In the genomic region with DNA sequence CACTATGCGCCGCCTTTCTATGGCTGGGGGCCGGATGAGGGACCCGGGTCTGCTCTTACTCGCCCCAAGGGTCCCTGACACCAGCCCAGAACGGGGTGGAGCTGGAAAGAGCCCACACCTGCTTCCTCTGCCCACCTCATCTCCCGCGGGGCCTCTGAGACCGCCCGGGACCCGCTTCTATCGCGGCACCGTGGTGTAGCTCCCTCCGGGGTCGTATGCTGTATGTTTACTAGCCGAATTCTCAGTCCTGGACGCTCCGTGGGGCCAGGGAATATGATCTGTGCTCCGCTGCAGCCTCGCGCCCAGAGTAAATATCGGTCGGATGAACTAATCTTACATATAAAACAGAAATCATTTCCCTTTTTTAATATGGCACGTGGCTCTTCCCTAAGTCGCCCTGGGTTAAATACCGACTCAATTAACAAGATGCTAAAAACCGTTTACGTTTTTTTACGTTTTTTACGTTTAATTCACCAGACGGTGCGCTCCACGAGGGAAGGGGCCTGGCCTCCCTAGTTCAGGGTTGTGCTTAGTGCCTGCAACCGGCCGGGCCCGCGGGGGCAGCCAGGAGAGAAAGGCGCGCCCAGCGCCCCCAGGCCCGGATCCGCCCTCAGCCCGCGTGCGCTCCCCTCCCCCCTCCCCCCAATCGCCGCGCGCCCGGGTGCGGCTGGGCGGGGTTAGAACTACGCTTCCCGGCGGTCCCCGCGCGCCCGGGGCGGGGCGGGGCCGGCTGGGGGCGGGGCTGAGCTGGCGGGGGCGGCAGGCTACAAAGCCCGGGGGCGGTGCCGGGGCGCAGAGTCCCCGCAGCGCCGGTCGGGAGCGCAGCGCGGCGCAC, we compare ENCODE assay signal across 8 cellular contexts. TPM values are rescaled to one million over a fixed set of nuclear protein-coding genes. Genes with fewer than 3 reads are reported as not detected.
DNase-seq lines count a peak whose midpoint lies in the region; ATAC-seq and TF ChIP-seq lines count a peak whose summit lies in the region.

A gene (plus strand): TSS at position 793 of the 835 bp plus-strand sequence. CDS start 186 bp downstream, outside the sequence.

- intact Hi-C loops in Right ventricle myocardium inferior (cut with DNase I) (no loop called here), tibial artery (cut with DNase I; ENCODE audit: low total_unique reads) (no loop called here)

- DNase-seq in Caki2 (ENCODE audit: low read depth) (peak; percentile 19), GM20000 (ENCODE audit: low spot score) (peak; percentile 99), Right ventricle myocardium inferior (ENCODE audit: missing footprints) (peak; percentile 86), tibial artery (peak; percentile 24 to 74)
- DNase-seq in activated naive CD8-positive, alpha-beta T cell treated with anti-CD3 and anti-CD28 coated beads for 36 hours, result peak; percentile 87

- peak within 1 kb of the TSS; percentile 99 for H3K27ac Mint-ChIP-seq in activated naive CD8-positive, alpha-beta T cell treated with anti-CD3 and anti-CD28 coated beads for 36 hours

- peak within 1 kb of the TSS; percentile 88 for H2AFZ ChIP-seq in parathyroid adenoma

- peak within 1 kb of the TSS; percentile 88 for H3K4me3 ChIP-seq in HUES6 (ENCODE audit: low read depth, low read length)
- H3K4me3 ChIP-seq in parathyroid adenoma (ENCODE audit: low read depth, low read length), result peak within 1 kb of the TSS; percentile 44
- peak within 1 kb of the TSS; percentile 65 to 71 for H3K4me3 ChIP-seq in tibial artery

- H3K36me3 ChIP-seq in HUES6 (ENCODE audit: control insufficient read depth, insufficient read depth, low read length) (peaks cover 26% of the 10 kb centered on the region), parathyroid adenoma (ENCODE audit: control insufficient read depth, insufficient read depth, low read length) (no peaks in the 10 kb centered on the region), tibial artery (peaks cover 0 to 7% (median 0%) of the 10 kb centered on the region in 3 donors)

- peaks cover 36% of the 10 kb centered on the region for H3K4me1 Mint-ChIP-seq in activated naive CD8-positive, alpha-beta T cell treated with anti-CD3 and anti-CD28 coated beads for 36 hours

- H3K27ac ChIP-seq in HUES6 (ENCODE audit: low read depth, low read length) (peak within 1 kb of the TSS; percentile 62; the same call in 1 of the 2 replicates), parathyroid adenoma (no peak within 1 kb of the TSS), tibial artery (peak within 1 kb of the TSS; percentile 74 to 80)

- H3K9me3 ChIP-seq in HUES6 (ENCODE audit: control insufficient read depth, insufficient read depth, low read depth, low read length), result no peaks in the 10 kb centered on the region
- H3K9me3 ChIP-seq in parathyroid adenoma (ENCODE audit: control insufficient read depth, low read length), result no peaks in the 10 kb centered on the region
- H3K9me3 ChIP-seq in tibial artery, result no peaks in the 10 kb centered on the region

- ATAC-seq in SK-N-SH treated with all-trans-retinoic acid at 6 μM for 48 hours (peak; percentile 89), Right ventricle myocardium inferior (peak; percentile 72)

- TF ChIP-seq CTCF in GM20000 (IDR thresholded peaks at IDR 0.05; ENCODE audit: extremely low read depth, missing control alignments), result no peak
- no peak for TF ChIP-seq CTCF in parathyroid adenoma (IDR thresholded peaks at IDR 0.05)
- no peak for TF ChIP-seq CTCF in tibial artery (IDR thresholded peaks at IDR 0.05)

- peaks cover 35% of the 10 kb centered on the region for H3K36me3 Mint-ChIP-seq in activated naive CD8-positive, alpha-beta T cell treated with anti-CD3 and anti-CD28 coated beads for 36 hours

- H3K79me2 ChIP-seq in parathyroid adenoma, result no peaks in the 10 kb centered on the region

- H3K9me3 Mint-ChIP-seq in activated naive CD8-positive, alpha-beta T cell treated with anti-CD3 and anti-CD28 coated beads for 36 hours, result no peaks in the 10 kb centered on the region

- H3K4me1 ChIP-seq in HUES6 (ENCODE audit: control insufficient read depth, insufficient read depth, low read length) (peaks cover 48% of the 10 kb centered on the region), parathyroid adenoma (no peaks in the 10 kb centered on the region), tibial artery (peaks cover 0 to 62% (median 41%) of the 10 kb centered on the region in 4 donors)

- H3K9ac ChIP-seq in HUES6 (ENCODE audit: low read length), result peak within 1 kb of the TSS; percentile 83
- no peak within 1 kb of the TSS for H3K9ac ChIP-seq in parathyroid adenoma

- peak within 1 kb of the TSS; percentile 68 for H3K4me2 ChIP-seq in parathyroid adenoma (ENCODE audit: low read length)

- H3K27me3 ChIP-seq in HUES6 (ENCODE audit: control insufficient read depth, insufficient read depth, low read length), result no peaks in the 10 kb centered on the region
- no peaks in the 10 kb centered on the region for H3K27me3 ChIP-seq in parathyroid adenoma (ENCODE audit: control insufficient read depth, insufficient read depth, low read length)
- H3K27me3 ChIP-seq in tibial artery, result no peaks in the 10 kb centered on the region

- no peaks in the 10 kb centered on the region for H3K27me3 Mint-ChIP-seq in activated naive CD8-positive, alpha-beta T cell treated with anti-CD3 and anti-CD28 coated beads for 36 hours

- in situ Hi-C loops in Caki2 (cut with HindIII; ENCODE audit: low pct_unique_long_range_greater_than_20kb, low sequenced_read_pairs), result no loop called here

- peak within 1 kb of the TSS; percentile 98 for H3K4me3 Mint-ChIP-seq in activated naive CD8-positive, alpha-beta T cell treated with anti-CD3 and anti-CD28 coated beads for 36 hours

TF ChIP-seq in SK-N-SH treated with all-trans-retinoic acid at 6 μM for 48 hours, 23 proteins besides CTCF, POLR2A, EP300 and RAD21:
- TF ChIP-seq PPARA (CRISPR knock-in tag; IDR thresholded peaks at IDR 0.05; ENCODE audit: borderline replicate concordance) (no peak), GLIS3 (CRISPR knock-in tag; IDR thresholded peaks at IDR 0.05) (no peak), ZFP3 (CRISPR knock-in tag; IDR thresholded peaks at IDR 0.05) (no peak), ARNTL (CRISPR knock-in tag; IDR thresholded peaks at IDR 0.05; ENCODE audit: borderline replicate concordance, low read depth) (no peak), TCF4 (CRISPR knock-in tag; IDR thresholded peaks at IDR 0.05; ENCODE audit: borderline replicate concordance) (no peak)

RNA-seq across cellular contexts. Expression of the gene that starts here (rescaled TPM):
- total RNA-seq in Caki2 (2014; rRNA removed; shearing (Covaris generic); ENCODE audit: low replicate concordance), result 14.6 and 15.2 TPM in 2 replicates
- 100 to 1,000 TPM; 142 to 144 TPM for total RNA-seq in activated naive CD8-positive, alpha-beta T cell treated with anti-CD3 and anti-CD28 coated beads for 36 hours
- total RNA-seq in Right ventricle myocardium inferior, result 89.6 TPM

Comparison
In these comparisons a context has a peak if more than half of its experiments do, and no peak if none do; other contexts are left out.
1. DNase-seq: peak in every context shown above with its lines; median percentile 99 in GM20000; 87 in activated naive CD8-positive, alpha-beta T cell treated with anti-CD3 and anti-CD28 coated beads for 36 hours; 86 in Right ventricle myocardium inferior; 49 in tibial artery; 19 in Caki2.